ENCODE assay signal across 8 cellular contexts in the genomic region with DNA sequence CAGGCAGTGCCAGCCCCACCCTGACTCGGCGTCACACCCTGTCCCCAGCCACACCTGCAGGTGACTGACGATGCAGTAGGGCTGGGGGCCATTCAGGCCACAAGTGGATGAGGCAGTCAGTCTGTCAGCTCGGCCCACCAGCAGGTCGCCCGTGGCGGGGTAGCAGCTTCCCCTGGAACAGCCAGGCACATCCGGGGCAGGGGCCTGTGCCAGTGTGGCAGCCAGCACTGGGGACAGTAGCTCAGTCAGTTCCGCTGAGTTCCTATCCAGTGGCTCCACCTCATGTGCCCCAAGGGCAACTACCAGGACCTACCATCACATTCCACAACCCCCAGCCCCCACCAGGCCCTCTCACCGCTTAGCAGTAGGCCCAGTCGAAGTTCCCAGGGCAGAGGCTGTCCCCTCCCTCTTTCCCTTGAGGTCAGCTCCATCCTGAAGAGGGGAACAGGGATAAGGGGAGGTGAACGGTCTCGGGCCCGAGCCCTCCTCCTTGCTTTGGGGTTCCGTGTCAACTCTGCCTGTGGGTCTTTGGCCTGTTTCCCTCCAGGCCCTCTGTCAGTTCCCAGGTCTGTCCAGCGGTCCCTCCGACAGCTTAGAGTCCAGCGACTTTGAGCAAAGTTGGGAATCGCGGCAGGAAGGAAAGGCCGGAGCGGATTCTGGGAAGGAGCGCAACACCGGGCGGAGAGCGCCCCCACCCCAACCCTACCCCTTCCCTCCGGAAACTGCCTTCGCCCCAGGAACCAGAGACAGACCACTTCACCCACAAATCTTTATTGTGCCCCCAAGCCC. TPM values are rescaled to one million over a fixed set of nuclear protein-coding genes. Genes with fewer than 3 reads are reported as not detected.
A peak's percentile ranks its signal among the peaks of the same experiment; 100 is the strongest.
DNase-seq lines count a peak whose midpoint lies in the region; ATAC-seq and TF ChIP-seq lines count a peak whose summit lies in the region.

Gene LAMB2 (minus strand): TSS at position 614 of the 789 bp plus-strand sequence. CDS start 183 bp downstream, at position 431.

- peak within 1 kb of the TSS; percentile 76 for H3K4me3 ChIP-seq in lower lobe of right lung

- no peaks in the 10 kb centered on the region for H3K9me3 ChIP-seq in lower lobe of right lung

- H3K9me3 Mint-ChIP-seq in endothelial cell (ENCODE audit: unreplicated experiment) = no peaks in the 10 kb centered on the region

- TF ChIP-seq CTCF in endothelial cell (IDR thresholded peaks at IDR 0.05; ENCODE audit: unreplicated experiment) (no peak), lower lobe of right lung (IDR thresholded peaks at IDR 0.05) (no peak)

- H3K36me3 ChIP-seq in lower lobe of right lung = peaks cover 34% of the 10 kb centered on the region

- no peaks in the 10 kb centered on the region for H3K27me3 ChIP-seq in lower lobe of right lung (ENCODE audit: low read depth)

- peak within 1 kb of the TSS; percentile 75 for H3K27ac Mint-ChIP-seq in endothelial cell (ENCODE audit: unreplicated experiment)

- ATAC-seq in lower lobe of right lung (peak; percentile 88 to 91), HG02678 (IDR thresholded peaks at IDR 0.05; ENCODE audit: unreplicated experiment) (no peak), HG02840 (IDR thresholded peaks at IDR 0.05; ENCODE audit: low FRiP score, unreplicated experiment) (no peak)

- peak; percentile 42 for DNase-seq in H4 (ENCODE audit: low spot score)
- peak; percentile 76 for DNase-seq in RKO (ENCODE audit: low spot score)
- DNase-seq in endothelial cell (ENCODE audit: low spot score) = peak; percentile 71
- DNase-seq in lower lobe of right lung = peak; percentile 66
- DNase-seq in superior temporal gyrus (ENCODE audit: extremely low spot score) = peak; percentile 73
- DNase-seq in stimulated activated CD4-positive, alpha-beta T cell treated with anti-CD3 and anti-CD28 coated beads, Interleukin-1b, Interleukin-23, amount 100 ng/mL, for 48 hours = no peak

- H3K36me3 Mint-ChIP-seq in endothelial cell (ENCODE audit: low read depth, unreplicated experiment) = peaks cover 17% of the 10 kb centered on the region

- H3K27ac ChIP-seq in lower lobe of right lung = peak within 1 kb of the TSS; percentile 90

- peaks cover 32% of the 10 kb centered on the region for H3K4me1 ChIP-seq in lower lobe of right lung

- H3K4me1 Mint-ChIP-seq in endothelial cell (ENCODE audit: unreplicated experiment) = peaks cover 12% of the 10 kb centered on the region

- intact Hi-C loops in lower lobe of right lung (cut with DNase I) = no loop called here

- peak within 1 kb of the TSS; percentile 96 for H3K4me3 Mint-ChIP-seq in endothelial cell (ENCODE audit: unreplicated experiment)

- H3K27me3 Mint-ChIP-seq in endothelial cell (ENCODE audit: unreplicated experiment) = peaks cover 16% of the 10 kb centered on the region

RNA-seq across cellular contexts. Expression of gene LAMB2, which starts in this region (rescaled TPM):
- 40.7 and 43.8 TPM in 2 replicates for total RNA-seq in H4 (2014; rRNA removed; shearing (Covaris generic))
- 259 TPM for total RNA-seq in endothelial cell (ENCODE audit: unreplicated experiment)
- 410 TPM for total RNA-seq in lower lobe of right lung

Comparison
In these comparisons a context has a peak if more than half of its experiments do, and no peak if none do; other contexts are left out.
1. ATAC-seq: peak in lower lobe of right lung (2 of 2); none in HG02678 (single experiment) and HG02840 (single experiment).